In genomic region chr12:2582631-2583616, GRCh38 we compare ENCODE assay signal across 1 cellular context.
A peak's percentile ranks its signal among the peaks of the same experiment; 100 is the strongest.
TF ChIP-seq lines count a peak whose summit lies in the region.

No MANE protein-coding gene starts in this region.

TF ChIP-seq in H1, 55 proteins besides CTCF, POLR2A, EP300 and RAD21:
- TF ChIP-seq TEAD4 (IDR thresholded peaks at IDR 0.05; ENCODE audit: low read depth, low read length) (no peak), POLR2AphosphoS5 (IDR thresholded peaks at IDR 0.05; ENCODE audit: low read depth, low read length) (0 out of 2 replicates have a peak, but pooled peaks have one; percentile 15), GABPA (IDR thresholded peaks at IDR 0.05; ENCODE audit: borderline replicate concordance, insufficient read depth, low read length) (peak; percentile 58; the same call in 1 of the 2 replicates), CHD1 (IDR thresholded peaks at IDR 0.05; ENCODE audit: low read depth, low read length) (no peak), EGR1 (IDR thresholded peaks at IDR 0.05; ENCODE audit: borderline replicate concordance, low read depth, low read length) (no peak), CTBP2 (IDR thresholded peaks at IDR 0.05; ENCODE audit: borderline replicate concordance, insufficient read depth, insufficient read length, low read length) (no peak), ASH2L (IDR thresholded peaks at IDR 0.05; ENCODE audit: low read length) (no peak), PHF8 (conservative IDR thresholded peaks at IDR 0.05; ENCODE audit: low read depth, low read length) (no peak), TAF7 (optimal IDR thresholded peaks at IDR 0.05; ENCODE audit: borderline replicate concordance, low read depth, low read length) (peak; percentile 30), FOSL1 (IDR thresholded peaks at IDR 0.05; ENCODE audit: insufficient read depth, low read depth, low read length) (no peak), MAX (IDR thresholded peaks at IDR 0.05) (peak; percentile 48), EZH2 (IDR thresholded peaks at IDR 0.05; ENCODE audit: low read depth, low read length, severe bottlenecking) (no peak), KDM5A (IDR thresholded peaks at IDR 0.05; ENCODE audit: low read length) (no peak), BCL11A (IDR thresholded peaks at IDR 0.05; ENCODE audit: low read depth in 2 of 2, low read length in 2 of 2) (no peak), KDM4A (IDR thresholded peaks at IDR 0.05; ENCODE audit: low read depth, low read length, severe bottlenecking) (no peak), SP2 (IDR thresholded peaks at IDR 0.05; ENCODE audit: low read length) (no peak), CREB1 (IDR thresholded peaks at IDR 0.05) (0 out of 2 replicates have a peak, but pooled peaks have one; percentile 55)
- TF ChIP-seq, protein P1, sequence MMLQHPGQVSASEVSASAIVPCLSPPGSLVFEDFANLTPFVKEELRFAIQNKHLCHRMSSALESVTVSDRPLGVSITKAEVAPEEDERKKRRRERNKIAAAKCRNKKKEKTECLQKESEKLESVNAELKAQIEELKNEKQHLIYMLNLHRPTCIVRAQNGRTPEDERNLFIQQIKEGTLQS (IDR thresholded peaks at IDR 0.05; ENCODE audit: insufficient read depth, low read depth, low read length) = no peak
- TF ChIP-seq, protein P2, sequence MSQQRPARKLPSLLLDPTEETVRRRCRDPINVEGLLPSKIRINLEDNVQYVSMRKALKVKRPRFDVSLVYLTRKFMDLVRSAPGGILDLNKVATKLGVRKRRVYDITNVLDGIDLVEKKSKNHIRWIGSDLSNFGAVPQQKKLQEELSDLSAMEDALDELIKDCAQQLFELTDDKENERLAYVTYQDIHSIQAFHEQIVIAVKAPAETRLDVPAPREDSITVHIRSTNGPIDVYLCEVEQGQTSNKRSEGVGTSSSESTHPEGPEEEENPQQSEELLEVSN (IDR thresholded peaks at IDR 0.05) = peak; percentile 53; the same call in 1 of the 2 replicates
